8 cellular contexts compared by ENCODE assay signal in genomic region chr2:112542123-112542973, GRCh38. TPM values are rescaled to one million over a fixed set of nuclear protein-coding genes. Genes with fewer than 3 reads are reported as not detected.
DNase-seq lines count a peak whose midpoint lies in the region; ATAC-seq, FAIRE-seq and TF ChIP-seq lines count a peak whose summit lies in the region.

Gene POLR1B (plus strand): TSS chr2:112542465. CDS start chr2:112542495, 30 bp downstream.

- H3K4me3 Mint-ChIP-seq in neural progenitor cell: no peak within 1 kb of the TSS

- H3K36me3 Mint-ChIP-seq in neural progenitor cell: peaks cover 5% of the 10 kb centered on the region

- FAIRE-seq in H54 (lab: Jason Lieb, UNC): peak; percentile 90

- peaks cover 47% of the 10 kb centered on the region for H3K79me2 ChIP-seq in neural progenitor cell (ENCODE audit: low read depth)

- H3K27ac Mint-ChIP-seq in neural progenitor cell: peak within 1 kb of the TSS; percentile 99

- no peaks in the 10 kb centered on the region for H3K36me3 ChIP-seq in neural progenitor cell

- TF ChIP-seq CTCF in LNCaP clone FGC (IDR thresholded peaks at IDR 0.05; ENCODE audit: control insufficient read depth, extremely low read depth, insufficient read depth) (no peak; the same call in 1 of the 2 replicates), foreskin keratinocyte (conservative IDR thresholded peaks at IDR 0.05) (no peak), neural progenitor cell (IDR thresholded peaks at IDR 0.05) (no peak)

- TF ChIP-seq POLR2A in H54 (IDR thresholded peaks at IDR 0.05; ENCODE audit: low read depth, low read length) (peak; percentile 68), Raji (IDR thresholded peaks at IDR 0.05; ENCODE audit: insufficient read depth, low read depth, low read length) (peak; percentile 93)

- H3K4me1 ChIP-seq in foreskin keratinocyte (peaks cover 18% of the 10 kb centered on the region), neural progenitor cell (peaks cover 8% of the 10 kb centered on the region)

- H2AFZ ChIP-seq in neural progenitor cell (replicated peaks): peak within 1 kb of the TSS; percentile 97

- peak within 1 kb of the TSS; percentile 67 for H3K27ac ChIP-seq in foreskin keratinocyte
- H3K27ac ChIP-seq in neural progenitor cell: peak within 1 kb of the TSS; percentile 87

- peak; percentile 91 for DNase-seq in G401 (ENCODE audit: low spot score)
- peak; percentile 81 for DNase-seq in H54 (ENCODE audit: insufficient read length, low spot score)
- peak; percentile 75 for DNase-seq in LNCaP clone FGC (ENCODE audit: low read depth)
- peak; percentile 61 for DNase-seq in activated gamma-delta T cell treated with Interleukin-2 at 50 U/mL for 16 hours
- DNase-seq in foreskin keratinocyte: peak; percentile 78 to 88
- DNase-seq in neural progenitor cell (ENCODE audit: low spot score): peak; percentile 92
- DNase-seq in stromal cell of bone marrow (ENCODE audit: low read depth): peak; percentile 58

- H3K9ac ChIP-seq in neural progenitor cell: peak within 1 kb of the TSS; percentile 68

- peak within 1 kb of the TSS; percentile 95 for H3K4me2 ChIP-seq in neural progenitor cell

- in situ Hi-C loops in G401 (cut with HindIII; ENCODE audit: low sequenced_read_pairs): no loop called here

- H3K27me3 Mint-ChIP-seq in neural progenitor cell (ENCODE audit: insufficient read depth, low read depth): peaks cover 3% of the 10 kb centered on the region

- no peaks in the 10 kb centered on the region for H3K9me3 ChIP-seq in neural progenitor cell (ENCODE audit: low read depth)

- H3K27me3 ChIP-seq in foreskin keratinocyte: no peaks in the 10 kb centered on the region
- no peaks in the 10 kb centered on the region for H3K27me3 ChIP-seq in neural progenitor cell

- H3K4me1 Mint-ChIP-seq in neural progenitor cell: peaks cover 6% of the 10 kb centered on the region

- no peaks in the 10 kb centered on the region for H3F3A ChIP-seq in neural progenitor cell (ENCODE audit: low read depth)

- ATAC-seq in foreskin keratinocyte: peak; percentile 86

- H3K9me3 Mint-ChIP-seq in neural progenitor cell: no peaks in the 10 kb centered on the region

- peaks cover 21% of the 10 kb centered on the region for H4K20me1 ChIP-seq in neural progenitor cell (ENCODE audit: low read depth)

- peak within 1 kb of the TSS; percentile 84 for H3K4me3 ChIP-seq in LNCaP clone FGC (ENCODE audit: low read depth, low read length)
- peak within 1 kb of the TSS; percentile 69 for H3K4me3 ChIP-seq in neural progenitor cell

RNA-seq across cellular contexts. Expression of gene POLR1B, which starts in this region (rescaled TPM):
- 26.3 and 44.3 TPM in 2 replicates for total RNA-seq in G401 (2014; rRNA removed; shearing (Covaris generic))
- total RNA-seq in foreskin keratinocyte: 26.1 and 32.4 TPM in 2 replicates
- polyA plus RNA-seq in foreskin keratinocyte: 8.0 and 12.0 TPM in 2 replicates
- total RNA-seq in neural progenitor cell (ENCODE audit: low replicate concordance): 20.1 and 20.5 TPM in 2 replicates

Comparison
In these comparisons a context has a peak if more than half of its experiments do, and no peak if none do; other contexts are left out.
1. Peak in every context shown above with its lines: DNase-seq, ATAC-seq, H3K4me3 ChIP-seq and H3K27ac ChIP-seq.